Comparison of ENCODE assay signal across 18 cellular contexts in the genomic region with DNA sequence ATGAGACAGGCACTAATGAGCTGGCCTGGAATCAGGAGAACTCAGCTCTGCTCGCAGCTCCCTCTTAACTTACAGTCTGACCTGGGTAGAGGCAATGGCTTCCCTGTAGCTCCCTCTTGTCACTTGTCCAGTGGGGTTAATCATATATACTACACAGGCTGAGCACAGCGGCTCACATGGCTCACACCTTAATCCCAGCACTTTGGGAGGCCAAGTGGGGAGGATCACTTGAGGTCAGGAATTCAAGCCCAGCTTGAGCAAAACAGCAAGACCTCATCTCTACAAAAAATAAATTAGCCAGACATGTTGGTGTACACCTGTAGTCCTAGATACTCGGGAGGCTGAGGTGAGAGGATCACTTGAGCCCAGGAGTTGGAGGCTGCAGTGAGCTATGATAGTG. TPM values are rescaled to one million over a fixed set of nuclear protein-coding genes. Genes with fewer than 3 reads are reported as not detected.
DNase-seq lines count a peak whose midpoint lies in the region; ATAC-seq and TF ChIP-seq lines count a peak whose summit lies in the region.
"Had no signal": no experiment of that assay in that cellular context is flagged by ENCODE, and none has a peak within 500 bp of the region (broad histone marks: within the 10 kb centered on the region; RNA-seq: fewer than 3 reads in every experiment).

No MANE protein-coding gene starts in this region.

- peaks cover 5% of the 10 kb centered on the region for H3K27me3 ChIP-seq in endodermal cell (ENCODE audit: control insufficient read depth, insufficient read depth, low read length, poor library complexity, severe bottlenecking)

- H3K9me3 ChIP-seq in T-helper 17 cell (ENCODE audit: control insufficient read depth, low read length, poor library complexity, severe bottlenecking) (no peaks in the 10 kb centered on the region), endodermal cell (ENCODE audit: control insufficient read depth, low read length) (no peaks in the 10 kb centered on the region)
- H3K9me3 ChIP-seq: Caco-2, SK-N-SH had no signal

- H3K27ac Mint-ChIP-seq in T-helper 17 cell: peak overlapping the region; percentile 96
- no peak overlapping the region for H3K27ac Mint-ChIP-seq in endodermal cell
- peak overlapping the region; percentile 93 for H3K27ac Mint-ChIP-seq in stimulated activated effector memory CD8-positive, alpha-beta T cell treated with anti-CD3 and anti-CD28 coated beads, Interleukin-12 subunit alpha, Interleukin-12 subunit beta, amount 100 ng/mL, for 72 hours
- H3K27ac Mint-ChIP-seq: activated B cell treated with CpG ODN at 0.5 μM for 24 hours had no signal

- ATAC-seq in T-helper 17 cell: no peak
- no peak for ATAC-seq in stimulated activated effector memory CD8-positive, alpha-beta T cell treated with anti-CD3 and anti-CD28 coated beads, Interleukin-12 subunit alpha, Interleukin-12 subunit beta, amount 100 ng/mL, for 72 hours
- ATAC-seq: stimulated activated memory B cell treated with anti-CD40 and anti-IgM and Interleukin-4, amounts not matched to agents 10 μg/mL and 1 μg/mL and 100 μg/mL, for 72 hours had no signal

- H3K27me3 Mint-ChIP-seq in T-helper 17 cell: no peaks in the 10 kb centered on the region
- H3K27me3 Mint-ChIP-seq in endodermal cell (ENCODE audit: insufficient read depth): peaks cover 24% of the 10 kb centered on the region
- H3K27me3 Mint-ChIP-seq: activated B cell treated with CpG ODN at 0.5 μM for 24 hours; stimulated activated memory B cell treated with anti-CD40 and anti-IgM and Interleukin-4, amounts not matched to agents 10 μg/mL and 1 μg/mL and 100 μg/mL, for 72 hours had no signal

- H3K9ac ChIP-seq in endodermal cell (ENCODE audit: extremely low read depth, low read length, poor library complexity, severe bottlenecking): no peak overlapping the region
- H3K9ac ChIP-seq: SK-N-SH had no signal

- H3K4me3 Mint-ChIP-seq in T-helper 17 cell: no peak overlapping the region
- no peak overlapping the region for H3K4me3 Mint-ChIP-seq in endodermal cell
- peak overlapping the region; percentile 85 for H3K4me3 Mint-ChIP-seq in stimulated activated effector memory CD8-positive, alpha-beta T cell treated with anti-CD3 and anti-CD28 coated beads, Interleukin-12 subunit alpha, Interleukin-12 subunit beta, amount 100 ng/mL, for 72 hours
- H3K4me3 Mint-ChIP-seq: activated B cell treated with CpG ODN at 0.5 μM for 24 hours; stimulated activated memory B cell treated with anti-CD40 and anti-IgM and Interleukin-4, amounts not matched to agents 10 μg/mL and 1 μg/mL and 100 μg/mL, for 72 hours had no signal

- H3K36me3 Mint-ChIP-seq in T-helper 17 cell (ENCODE audit: low read depth) (no peaks in the 10 kb centered on the region), endodermal cell (ENCODE audit: low read depth) (no peaks in the 10 kb centered on the region)
- peaks cover 38% of the 10 kb centered on the region for H3K36me3 Mint-ChIP-seq in stimulated activated effector memory CD8-positive, alpha-beta T cell treated with anti-CD3 and anti-CD28 coated beads, Interleukin-12 subunit alpha, Interleukin-12 subunit beta, amount 100 ng/mL, for 72 hours

- H3K4me1 Mint-ChIP-seq in T-helper 17 cell: peaks cover 55% of the 10 kb centered on the region
- peaks cover 25% of the 10 kb centered on the region for H3K4me1 Mint-ChIP-seq in endodermal cell
- H3K4me1 Mint-ChIP-seq in stimulated activated effector memory CD8-positive, alpha-beta T cell treated with anti-CD3 and anti-CD28 coated beads, Interleukin-12 subunit alpha, Interleukin-12 subunit beta, amount 100 ng/mL, for 72 hours: peaks cover 57% of the 10 kb centered on the region

- DNase-seq in activated CD4-positive, CD25-positive, alpha-beta regulatory T cell treated with anti-CD3 and anti-CD28 coated beads, Interleukin-2, amount 50 U/mL, for 72 hours: peak; percentile 26
- no peak for DNase-seq in activated CD4-positive, CD25-positive, alpha-beta regulatory T cell (lab: John Stamatoyannopoulos, UW)
- DNase-seq in T-helper 17 cell (no peak), endodermal cell (peak; percentile 13), DMS 273 (lab: John Stamatoyannopoulos, UW; ENCODE audit: unreplicated experiment) (no peak), NCI-H146 (lab: John Stamatoyannopoulos, UW) (no peak), erythroblast (lab: John Stamatoyannopoulos, UW) (no peak)
- DNase-seq in stimulated activated effector memory CD8-positive, alpha-beta T cell treated with anti-CD3 and anti-CD28 coated beads, Interleukin-12 subunit alpha, Interleukin-12 subunit beta, amount 100 ng/mL, for 72 hours (ENCODE audit: low spot score in 2 of 2): peak in 1 of 2 donors; percentile 51
- DNase-seq: activated B cell treated with CpG ODN at 0.5 μM for 24 hours, activated gamma-delta T cell, Caco-2, glutamatergic neuron, GOT3, kidney glomerular epithelial cell, NCI-H1092 treated with DMSO at 0.1 percent for 48 hours, NCI-H345, SK-N-SH had no signal

- no peak for TF ChIP-seq CTCF in endodermal cell (conservative IDR thresholded peaks at IDR 0.05)

- no peaks in the 10 kb centered on the region for H3K9me3 Mint-ChIP-seq in endodermal cell
- no peaks in the 10 kb centered on the region for H3K9me3 Mint-ChIP-seq in stimulated activated effector memory CD8-positive, alpha-beta T cell treated with anti-CD3 and anti-CD28 coated beads, Interleukin-12 subunit alpha, Interleukin-12 subunit beta, amount 100 ng/mL, for 72 hours
- H3K9me3 Mint-ChIP-seq: activated B cell treated with CpG ODN at 0.5 μM for 24 hours; stimulated activated memory B cell treated with anti-CD40 and anti-IgM and Interleukin-4, amounts not matched to agents 10 μg/mL and 1 μg/mL and 100 μg/mL, for 72 hours had no signal

- H3K4me1 ChIP-seq in endodermal cell (ENCODE audit: control insufficient read depth, insufficient read depth, low read length): peaks cover 6% of the 10 kb centered on the region

- no peak overlapping the region for H3K27ac ChIP-seq in endodermal cell (ENCODE audit: low read depth, low read length)

- no peak overlapping the region for H3K4me3 ChIP-seq in endodermal cell (ENCODE audit: low read length)

- no peak for TF ChIP-seq POLR2A in erythroblast (IDR thresholded peaks at IDR 0.05; ENCODE audit: low read length)

- H3K36me3 ChIP-seq in endodermal cell (ENCODE audit: control insufficient read depth, insufficient read depth, low read length): no peaks in the 10 kb centered on the region

- WGBS in endodermal cell (ENCODE audit: insufficient coverage in 1 of 2, insufficient read length in 1 of 2), 2 experiments: 94 to 97% methylated on average over 2 to 3 of the region's 3 CpGs

RNA-seq across cellular contexts. Expression of a gene that starts 4.2 kb away (rescaled TPM):
- total RNA-seq in T-helper 17 cell: 100 to 1,000 TPM; 303 to 331 TPM
- total RNA-seq in endodermal cell: 1 to 10 TPM; 3.7 to 7.5 TPM
- polyA plus RNA-seq in endodermal cell (2013, experiment 1 of 2): 25.5 TPM
- polyA plus RNA-seq in endodermal cell (2013, experiment 2 of 2): 34.9 TPM

RNA-seq across cellular contexts. Expression of a gene that starts 9.1 kb away (rescaled TPM):
- total RNA-seq in T-helper 17 cell: 1 to 10 TPM in 1 of 2 donors, not detected in 1; 1.1 TPM
- not detected for total RNA-seq in endodermal cell
- polyA plus RNA-seq in endodermal cell (2013, experiment 1 of 2): not detected
- not detected for polyA plus RNA-seq in endodermal cell (2013, experiment 2 of 2)
- total RNA-seq: Caco-2 had no signal

RNA-seq across cellular contexts. Expression of a gene that starts 14.0 kb away (rescaled TPM):
- 1,000 to 10,000 TPM in 1 of 2 donors, 100 to 1,000 TPM in 1; 935 to 1,018 TPM for total RNA-seq in T-helper 17 cell
- 1 to 10 TPM; 4.9 to 6.2 TPM for total RNA-seq in endodermal cell
- 24.8 TPM for polyA plus RNA-seq in endodermal cell (2013, experiment 1 of 2)
- 24.1 TPM for polyA plus RNA-seq in endodermal cell (2013, experiment 2 of 2)

RNA-seq across cellular contexts. Expression of a gene that starts 17.4 kb away (rescaled TPM):
- total RNA-seq in T-helper 17 cell (not detected), endodermal cell (not detected)
- polyA plus RNA-seq in endodermal cell (2013, experiment 1 of 2): 0.46 TPM
- polyA plus RNA-seq in endodermal cell (2013, experiment 2 of 2): 0.58 TPM
- total RNA-seq: activated B cell treated with CpG ODN at 0.5 μM for 24 hours had no signal

RNA-seq across cellular contexts. Expression of a gene that starts 34.0 kb away (rescaled TPM):
- total RNA-seq in T-helper 17 cell: under 1 TPM in 1 of 2 donors, not detected in 1; 0.52 TPM
- total RNA-seq in endodermal cell: 1 to 10 TPM in 1 of 2 donors, under 1 TPM in 1; 0.92 to 3.1 TPM
- polyA plus RNA-seq in endodermal cell (2013, experiment 1 of 2): not detected
- not detected for polyA plus RNA-seq in endodermal cell (2013, experiment 2 of 2)

Comparison
In these comparisons a context has a peak if more than half of its experiments do, and no peak if none do; other contexts are left out.
1. DNase-seq: peak in activated CD4-positive, CD25-positive, alpha-beta regulatory T cell treated with anti-CD3 and anti-CD28 coated beads, Interleukin-2, amount 50 U/mL, for 72 hours (single experiment) and endodermal cell (single experiment); none in activated CD4-positive, CD25-positive, alpha-beta regulatory T cell (0 of 4), T-helper 17 cell (0 of 3), DMS 273 (single experiment), NCI-H146 (single experiment) and erythroblast (0 of 2).
2. RNA of a gene that starts 4.2 kb away (total RNA-seq): 303 to 331 TPM in T-helper 17 cell; 3.7 to 7.5 TPM in endodermal cell; every median in the first group is over 10 times any median in the second.
3. RNA of a gene that starts 14.0 kb away (total RNA-seq): 935 to 1,018 TPM in T-helper 17 cell; 4.9 to 6.2 TPM in endodermal cell; every median in the first group is over 100 times any median in the second.